1 cellular context compared by ENCODE assay signal in genomic region chr9:89439571-89439970, GRCh38.
TF ChIP-seq lines count a peak whose summit lies in the region.

No MANE protein-coding gene starts in this region.

TF ChIP-seq in GM23338, 12 proteins besides CTCF, POLR2A, EP300 and RAD21:
- TF ChIP-seq ZNF114 (CRISPR knock-in tag; IDR thresholded peaks at IDR 0.05) = no peak
- TF ChIP-seq ZNF331 (CRISPR knock-in tag; IDR thresholded peaks at IDR 0.05; ENCODE audit: low read depth) = no peak
- no peak for TF ChIP-seq ZNF462 (CRISPR knock-in tag; IDR thresholded peaks at IDR 0.05)
- no peak for TF ChIP-seq ETS1 (IDR thresholded peaks at IDR 0.05)
- no peak for TF ChIP-seq STAT1 (IDR thresholded peaks at IDR 0.05; ENCODE audit: unreplicated experiment)
- TF ChIP-seq EZH2 (IDR thresholded peaks at IDR 0.05; ENCODE audit: low read depth, unreplicated experiment) = no peak
- no peak for TF ChIP-seq JUNB (IDR thresholded peaks at IDR 0.05; ENCODE audit: unreplicated experiment)
- TF ChIP-seq CREB1 (CRISPR knock-in tag; IDR thresholded peaks at IDR 0.05; ENCODE audit: low read depth) = no peak
- no peak for TF ChIP-seq NANOG (IDR thresholded peaks at IDR 0.05; ENCODE audit: borderline replicate concordance)
- no peak for TF ChIP-seq POLR2AphosphoS5 (IDR thresholded peaks at IDR 0.05; ENCODE audit: low read depth)
- no peak for TF ChIP-seq EZH2phosphoT487 (IDR thresholded peaks at IDR 0.05; ENCODE audit: unreplicated experiment)
- no peak for TF ChIP-seq REST (IDR thresholded peaks at IDR 0.05; ENCODE audit: unreplicated experiment)
TF ChIP-seq in GM23338: peak in this region for 0.
